ENCODE assay signal across 22 cellular contexts in genomic region chr10:129918401-129918800, GRCh38. TPM values are rescaled to one million over a fixed set of nuclear protein-coding genes. Genes with fewer than 3 reads are reported as not detected.
A peak's percentile ranks its signal among the peaks of the same experiment; 100 is the strongest.
DNase-seq lines count a peak whose midpoint lies in the region; ATAC-seq and TF ChIP-seq lines count a peak whose summit lies in the region.
"Had no signal": no experiment of that assay in that cellular context is flagged by ENCODE, and none has a peak within 500 bp of the region (broad histone marks: within the 10 kb centered on the region; RNA-seq: fewer than 3 reads in every experiment).

No MANE protein-coding gene starts in this region.

- intact Hi-C loops in posterior vena cava (cut with DNase I), result no loop called here
- intact Hi-C loops in upper lobe of right lung (cut with DNase I), result no loop called here

- peak overlapping the region; percentile 69 for H3K4me3 Mint-ChIP-seq in T-helper 17 cell
- H3K4me3 Mint-ChIP-seq: CD14-positive monocyte; CD4-positive, alpha-beta T cell; CD8-positive, alpha-beta memory T cell; HFFc6 had no signal

- peaks cover 2% of the 10 kb centered on the region for H3K4me1 Mint-ChIP-seq in T-helper 17 cell
- H3K4me1 Mint-ChIP-seq: CD14-positive monocyte; CD8-positive, alpha-beta memory T cell had no signal

- H3K9me3 ChIP-seq in T-helper 17 cell (ENCODE audit: control insufficient read depth, low read length, poor library complexity, severe bottlenecking) (no peaks in the 10 kb centered on the region), upper lobe of right lung (no peaks in the 10 kb centered on the region)
- H3K9me3 ChIP-seq: BE2C; BLaER1 treated with 17β-estradiol and CSF1 and Interleukin-3, amounts not matched to agents 10 nM and 100 nM; HAP-1 had no signal

- ATAC-seq in T-helper 17 cell, result no peak
- ATAC-seq in upper lobe of right lung, result no peak
- ATAC-seq in GM21619 (IDR thresholded peaks at IDR 0.05; ENCODE audit: unreplicated experiment), result no peak
- ATAC-seq in HG02884 (IDR thresholded peaks at IDR 0.05; ENCODE audit: unreplicated experiment), result no peak
- ATAC-seq: GM12878 had no signal

- H3K36me3 Mint-ChIP-seq in T-helper 17 cell (ENCODE audit: low read depth), result no peaks in the 10 kb centered on the region
- H3K36me3 Mint-ChIP-seq: CD14-positive monocyte; CD8-positive, alpha-beta memory T cell had no signal

- H3K4me3 ChIP-seq in upper lobe of right lung, result no peak overlapping the region
- H3K4me3 ChIP-seq: BLaER1 treated with 17β-estradiol and CSF1 and Interleukin-3, amounts not matched to agents 10 nM and 100 nM; GM12878; HAP-1 had no signal

- no peak for TF ChIP-seq CTCF in upper lobe of right lung (IDR thresholded peaks at IDR 0.05)

- DNase-seq in activated effector memory CD4-positive, alpha-beta T cell treated with anti-CD3 and anti-CD28 coated beads, Interleukin-2, amount 50 U/mL, for 16 hours, result peak; percentile 41
- DNase-seq in activated effector memory CD4-positive, alpha-beta T cell treated with Interleukin-2 at 50 U/mL for 16 hours, result no peak
- no peak for DNase-seq in T-helper 17 cell
- DNase-seq in posterior vena cava (ENCODE audit: low spot score), result peak; percentile 36
- peak; percentile 30 for DNase-seq in upper lobe of right lung
- DNase-seq: AML-193; BE2C; CD4-positive, alpha-beta T cell; CD8-positive, alpha-beta memory T cell; DMS 273 treated with DMSO at 0.1 percent for 48 hours; DMS79; EL; GDM1; GOT3; HFFc6 had no signal

- no peaks in the 10 kb centered on the region for H3K27me3 ChIP-seq in upper lobe of right lung
- H3K27me3 ChIP-seq: BE2C; BLaER1 treated with 17β-estradiol and CSF1 and Interleukin-3, amounts not matched to agents 10 nM and 100 nM had no signal

- no peaks in the 10 kb centered on the region for H3K4me1 ChIP-seq in upper lobe of right lung
- H3K4me1 ChIP-seq: BE2C had no signal

- no peak overlapping the region for H3K27ac Mint-ChIP-seq in T-helper 17 cell
- H3K27ac Mint-ChIP-seq: CD14-positive monocyte; CD4-positive, alpha-beta T cell; CD8-positive, alpha-beta memory T cell; HFFc6 had no signal

- H3K36me3 ChIP-seq in upper lobe of right lung, result no peaks in the 10 kb centered on the region
- H3K36me3 ChIP-seq: BLaER1 treated with 17β-estradiol and CSF1 and Interleukin-3, amounts not matched to agents 10 nM and 100 nM; HAP-1 had no signal

- H3K27me3 Mint-ChIP-seq in T-helper 17 cell, result peaks cover 21% of the 10 kb centered on the region
- H3K27me3 Mint-ChIP-seq: CD4-positive, alpha-beta T cell had no signal

- H3K27ac ChIP-seq in upper lobe of right lung, result no peak overlapping the region
- H3K27ac ChIP-seq: 22Rv1; BLaER1 treated with 17β-estradiol and CSF1 and Interleukin-3, amounts not matched to agents 10 nM and 100 nM had no signal

RNA-seq across cellular contexts. Expression of gene EBF3, which starts 45.7 kb away (rescaled TPM):
- total RNA-seq in T-helper 17 cell, result not detected
- total RNA-seq in posterior vena cava, result 1 to 10 TPM; 8.7 to 9.1 TPM
- total RNA-seq in upper lobe of right lung, result 0.20 TPM
- total RNA-seq: CD4-positive, alpha-beta T cell; CD8-positive, alpha-beta memory T cell; GM12878 had no signal

Comparison
In these comparisons a context has a peak if more than half of its experiments do, and no peak if none do; other contexts are left out.
1. DNase-seq: peak in activated effector memory CD4-positive, alpha-beta T cell treated with anti-CD3 and anti-CD28 coated beads, Interleukin-2, amount 50 U/mL, for 16 hours (single experiment), posterior vena cava (single experiment) and upper lobe of right lung (single experiment); none in activated effector memory CD4-positive, alpha-beta T cell treated with Interleukin-2 at 50 U/mL for 16 hours (single experiment) and T-helper 17 cell (0 of 3).